In the genomic region with DNA sequence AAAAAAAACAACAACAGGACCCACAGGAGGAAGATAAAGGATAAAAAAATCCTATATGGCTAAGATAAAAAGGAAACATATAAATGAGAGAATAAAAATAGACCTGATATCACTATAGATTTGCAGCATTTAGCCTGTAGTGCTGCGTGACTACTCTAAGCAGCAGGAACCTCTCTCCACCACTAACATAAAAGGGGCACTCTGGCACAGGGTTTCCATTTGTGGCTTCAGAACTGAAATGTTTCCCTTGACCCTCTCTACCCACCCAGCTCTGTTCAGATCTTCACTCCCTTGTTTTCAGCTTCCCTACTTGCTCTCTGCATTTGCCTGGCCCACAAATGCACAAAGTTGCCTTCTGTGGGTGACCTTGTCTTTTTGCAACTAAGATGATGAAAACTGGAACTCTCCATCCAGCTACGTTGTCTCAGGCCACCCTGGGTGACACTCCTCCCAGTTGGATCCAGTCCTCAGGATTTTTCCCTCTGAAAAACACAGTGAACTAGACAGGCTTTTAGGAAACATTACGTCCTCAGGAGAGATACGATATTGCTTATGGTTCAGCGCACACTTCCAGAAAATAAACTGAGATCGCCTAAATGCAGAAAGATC, we compare ENCODE assay signal across 10 cellular contexts. TPM values are rescaled to one million over a fixed set of nuclear protein-coding genes. Genes with fewer than 3 reads are reported as not detected.
DNase-seq lines count a peak whose midpoint lies in the region; ATAC-seq and TF ChIP-seq lines count a peak whose summit lies in the region.
"Had no signal": no experiment of that assay in that cellular context is flagged by ENCODE, and none has a peak within 500 bp of the region (broad histone marks: within the 10 kb centered on the region; RNA-seq: fewer than 3 reads in every experiment).

No MANE protein-coding gene starts in this region.

- H3K27me3 ChIP-seq in PC-3 (ENCODE audit: low read length) (peaks cover 10% of the 10 kb centered on the region; the same call in 1 of the 2 replicates), esophagus squamous epithelium (no peaks in the 10 kb centered on the region)

- H3F3A ChIP-seq in PC-3 (ENCODE audit: low read length, unreplicated experiment): no peaks in the 10 kb centered on the region

- no peak for TF ChIP-seq CTCF in GM12865 (IDR thresholded peaks at IDR 0.05; ENCODE audit: insufficient read depth, low read depth, low read length, missing control alignments)
- TF ChIP-seq CTCF in PC-3 (conservative IDR thresholded peaks at IDR 0.05; ENCODE audit: low read depth, low read length): no peak
- no peak for TF ChIP-seq CTCF in esophagus squamous epithelium (IDR thresholded peaks at IDR 0.05)

- peak overlapping the region; percentile 29; the same call in 1 of the 2 replicates for H2AFZ ChIP-seq in PC-3 (ENCODE audit: low read length)

- POLR2A ChIA-PET in PC-3 (lab: Charles Lee; ENCODE audit: unreplicated experiment): no interaction called here

- intact Hi-C loops in PC-3 (cut with micrococcal nuclease): loop anchor here (5.0 kb wide), 3 partner anchors 102 to 367 kb away; partner anchors contain the start of gene PDE3B
- intact Hi-C loops in esophagus squamous epithelium (cut with DNase I): loop anchor here (5.0 kb wide), 1 partner anchor 367 kb away; no protein-coding TSS in a partner anchor
- intact Hi-C loops in sciatic nerve (cut with DNase I): no loop called here

- H4K20me1 ChIP-seq in PC-3 (ENCODE audit: low read length): no peaks in the 10 kb centered on the region

- H3K9me3 ChIP-seq in PC-3 (ENCODE audit: low read length) (no peaks in the 10 kb centered on the region), esophagus squamous epithelium (no peaks in the 10 kb centered on the region)

- 73 to 79% methylated on average over 6 of the region's 6 CpGs for WGBS in esophagus squamous epithelium, 2 donors

- H3K79me2 ChIP-seq in PC-3 (ENCODE audit: low read length): no peaks in the 10 kb centered on the region

- no TSS peak for BruUV-seq in PC-3 (replicated peaks; lab: Mats Ljungman, UMichigan)

- H3K4me1 ChIP-seq in PC-3 (ENCODE audit: insufficient read depth, low read length) (no peaks in the 10 kb centered on the region), esophagus squamous epithelium (peaks cover 0 to 35% (median 0%) of the 10 kb centered on the region in 3 donors)

- H3K27ac ChIP-seq in PC-3 (ENCODE audit: low read length) (no peak overlapping the region), esophagus squamous epithelium (peak overlapping the region in 3 of 4 donors; percentile 59 to 74 (median 68))

- H3K4me3 ChIP-seq in GM12865 (ENCODE audit: low read depth, low read length): no peak overlapping the region
- no peak overlapping the region for H3K4me3 ChIP-seq in PC-3 (ENCODE audit: low read length)
- no peak overlapping the region for H3K4me3 ChIP-seq in esophagus squamous epithelium

- H3K36me3 ChIP-seq in PC-3 (ENCODE audit: low read depth, low read length) (no peaks in the 10 kb centered on the region), esophagus squamous epithelium (no peaks in the 10 kb centered on the region)

- CTCF ChIA-PET in PC-3 (lab: Charles Lee): no interaction called here

- DNase-seq in GM12865 (ENCODE audit: low read depth) (peak; percentile 16), PC-3 (no peak), esophagus squamous epithelium (lab: John Stamatoyannopoulos, UW) (no peak), sciatic nerve (ENCODE audit: low spot score) (no peak), NCI-H526 (lab: John Stamatoyannopoulos, UW) (no peak)
- DNase-seq: effector CD8-positive, alpha-beta T cell; naive B cell; NCI-H187 had no signal

- H3K9me2 ChIP-seq in PC-3 (replicated peaks; ENCODE audit: low read length): no peaks in the 10 kb centered on the region

- no peak overlapping the region for H3K4me2 ChIP-seq in PC-3 (ENCODE audit: low read length)

- H3K9ac ChIP-seq in PC-3 (ENCODE audit: low read length): no peak overlapping the region

- no peak for TF ChIP-seq POLR2A in esophagus squamous epithelium (IDR thresholded peaks at IDR 0.05)

- ATAC-seq in PC-3: no peak
- peak; percentile 20 for ATAC-seq in sciatic nerve
- no peak for ATAC-seq in GM18511 (IDR thresholded peaks at IDR 0.05; ENCODE audit: unreplicated experiment)
- no peak for ATAC-seq in GM21717 (IDR thresholded peaks at IDR 0.05; ENCODE audit: unreplicated experiment)

RNA-seq across cellular contexts. Expression of gene PSMA1, which starts 19.8 kb away (rescaled TPM):
- total RNA-seq in PC-3 (2014; rRNA removed) (213 and 275 TPM in 2 replicates), esophagus squamous epithelium (100 to 1,000 TPM in 3 of 4 donors, 10 to 100 TPM in 1; 72.0 to 127 (median 114) TPM), sciatic nerve (100 TPM)

RNA-seq across cellular contexts. Expression of gene COPB1, which starts 40.4 kb away (rescaled TPM):
- total RNA-seq in PC-3 (2014; rRNA removed): 74.1 and 94.8 TPM in 2 replicates
- 100 to 1,000 TPM in 2 of 4 donors, 10 to 100 TPM in 2; 60.9 to 118 (median 102) TPM for total RNA-seq in esophagus squamous epithelium
- 86.6 TPM for total RNA-seq in sciatic nerve
